Comparison of ENCODE assay signal across 1 cellular context in genomic region chr2:202634556-202635440, GRCh38.
TF ChIP-seq lines count a peak whose summit lies in the region.

Gene FAM117B (plus strand): TSS chr2:202634969. CDS start chr2:202635188, 219 bp downstream.

TF ChIP-seq in HepG2, 621 proteins besides CTCF, POLR2A, EP300 and RAD21 (continued from another document and continues in another):
- peak; percentile 76 for TF ChIP-seq ZNF317 (CRISPR knock-in tag; IDR thresholded peaks at IDR 0.05)
- TF ChIP-seq BCL6 (CRISPR knock-in tag; IDR thresholded peaks at IDR 0.05) = 0 out of 2 replicates have a peak, but pooled peaks have one; percentile 21
- peak; percentile 91; the same call in 1 of the 2 replicates for TF ChIP-seq GLI4 (CRISPR knock-in tag; IDR thresholded peaks at IDR 0.05; ENCODE audit: borderline replicate concordance)
- no peak for TF ChIP-seq PHB2 (IDR thresholded peaks at IDR 0.05; ENCODE audit: partially characterized antibody)
- TF ChIP-seq NFKB2 (CRISPR knock-in tag; IDR thresholded peaks at IDR 0.05; ENCODE audit: borderline replicate concordance) = peak; percentile 91; the same call in 1 of the 2 replicates
- TF ChIP-seq ZNF644 (CRISPR knock-in tag; IDR thresholded peaks at IDR 0.05; ENCODE audit: low read depth) = no peak
- TF ChIP-seq ISX (CRISPR knock-in tag; conservative IDR thresholded peaks at IDR 0.05) = no peak
- no peak for TF ChIP-seq PRPF4 (IDR thresholded peaks at IDR 0.05; ENCODE audit: low read depth, low read length, poor library complexity, severe bottlenecking)
- TF ChIP-seq ZNF576 (CRISPR knock-in tag; IDR thresholded peaks at IDR 0.05) = no peak; the same call in none of the 2 replicates
- TF ChIP-seq GTF3A (CRISPR knock-in tag; conservative IDR thresholded peaks at IDR 0.05) = no peak
- TF ChIP-seq, protein P1, sequence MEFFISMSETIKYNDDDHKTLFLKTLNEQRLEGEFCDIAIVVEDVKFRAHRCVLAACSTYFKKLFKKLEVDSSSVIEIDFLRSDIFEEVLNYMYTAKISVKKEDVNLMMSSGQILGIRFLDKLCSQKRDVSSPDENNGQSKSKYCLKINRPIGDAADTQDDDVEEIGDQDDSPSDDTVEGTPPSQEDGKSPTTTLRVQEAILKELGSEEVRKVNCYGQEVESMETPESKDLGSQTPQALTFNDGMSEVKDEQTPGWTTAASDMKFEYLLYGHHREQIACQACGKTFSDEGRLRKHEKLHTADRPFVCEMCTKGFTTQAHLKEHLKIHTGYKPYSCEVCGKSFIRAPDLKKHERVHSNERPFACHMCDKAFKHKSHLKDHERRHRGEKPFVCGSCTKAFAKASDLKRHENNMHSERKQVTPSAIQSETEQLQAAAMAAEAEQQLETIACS (CRISPR knock-in tag; IDR thresholded peaks at IDR 0.05) = peak; percentile 89
- peak; percentile 99 for TF ChIP-seq ZMYM2 (CRISPR knock-in tag; IDR thresholded peaks at IDR 0.05)
- peak; percentile 85 for TF ChIP-seq ZIK1 (CRISPR knock-in tag; IDR thresholded peaks at IDR 0.05; ENCODE audit: borderline replicate concordance, low read depth)
- TF ChIP-seq MAF1 (CRISPR knock-in tag; IDR thresholded peaks at IDR 0.05; ENCODE audit: borderline replicate concordance) = no peak
- TF ChIP-seq, protein P2, sequence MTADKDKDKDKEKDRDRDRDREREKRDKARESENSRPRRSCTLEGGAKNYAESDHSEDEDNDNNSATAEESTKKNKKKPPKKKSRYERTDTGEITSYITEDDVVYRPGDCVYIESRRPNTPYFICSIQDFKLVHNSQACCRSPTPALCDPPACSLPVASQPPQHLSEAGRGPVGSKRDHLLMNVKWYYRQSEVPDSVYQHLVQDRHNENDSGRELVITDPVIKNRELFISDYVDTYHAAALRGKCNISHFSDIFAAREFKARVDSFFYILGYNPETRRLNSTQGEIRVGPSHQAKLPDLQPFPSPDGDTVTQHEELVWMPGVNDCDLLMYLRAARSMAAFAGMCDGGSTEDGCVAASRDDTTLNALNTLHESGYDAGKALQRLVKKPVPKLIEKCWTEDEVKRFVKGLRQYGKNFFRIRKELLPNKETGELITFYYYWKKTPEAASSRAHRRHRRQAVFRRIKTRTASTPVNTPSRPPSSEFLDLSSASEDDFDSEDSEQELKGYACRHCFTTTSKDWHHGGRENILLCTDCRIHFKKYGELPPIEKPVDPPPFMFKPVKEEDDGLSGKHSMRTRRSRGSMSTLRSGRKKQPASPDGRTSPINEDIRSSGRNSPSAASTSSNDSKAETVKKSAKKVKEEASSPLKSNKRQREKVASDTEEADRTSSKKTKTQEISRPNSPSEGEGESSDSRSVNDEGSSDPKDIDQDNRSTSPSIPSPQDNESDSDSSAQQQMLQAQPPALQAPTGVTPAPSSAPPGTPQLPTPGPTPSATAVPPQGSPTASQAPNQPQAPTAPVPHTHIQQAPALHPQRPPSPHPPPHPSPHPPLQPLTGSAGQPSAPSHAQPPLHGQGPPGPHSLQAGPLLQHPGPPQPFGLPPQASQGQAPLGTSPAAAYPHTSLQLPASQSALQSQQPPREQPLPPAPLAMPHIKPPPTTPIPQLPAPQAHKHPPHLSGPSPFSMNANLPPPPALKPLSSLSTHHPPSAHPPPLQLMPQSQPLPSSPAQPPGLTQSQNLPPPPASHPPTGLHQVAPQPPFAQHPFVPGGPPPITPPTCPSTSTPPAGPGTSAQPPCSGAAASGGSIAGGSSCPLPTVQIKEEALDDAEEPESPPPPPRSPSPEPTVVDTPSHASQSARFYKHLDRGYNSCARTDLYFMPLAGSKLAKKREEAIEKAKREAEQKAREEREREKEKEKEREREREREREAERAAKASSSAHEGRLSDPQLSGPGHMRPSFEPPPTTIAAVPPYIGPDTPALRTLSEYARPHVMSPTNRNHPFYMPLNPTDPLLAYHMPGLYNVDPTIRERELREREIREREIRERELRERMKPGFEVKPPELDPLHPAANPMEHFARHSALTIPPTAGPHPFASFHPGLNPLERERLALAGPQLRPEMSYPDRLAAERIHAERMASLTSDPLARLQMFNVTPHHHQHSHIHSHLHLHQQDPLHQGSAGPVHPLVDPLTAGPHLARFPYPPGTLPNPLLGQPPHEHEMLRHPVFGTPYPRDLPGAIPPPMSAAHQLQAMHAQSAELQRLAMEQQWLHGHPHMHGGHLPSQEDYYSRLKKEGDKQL (CRISPR knock-in tag; IDR thresholded peaks at IDR 0.05; ENCODE audit: low read depth) = no peak
- TF ChIP-seq YY1 (IDR thresholded peaks at IDR 0.05; ENCODE audit: insufficient read depth, insufficient replicate concordance, low read depth, low read length) = peak; percentile 74
- TF ChIP-seq MATR3 (CRISPR knock-in tag; IDR thresholded peaks at IDR 0.05) = 0 out of 2 replicates have a peak, but pooled peaks have one; percentile 63
- peak; percentile 97 for TF ChIP-seq FOXC1 (CRISPR knock-in tag; IDR thresholded peaks at IDR 0.05; ENCODE audit: borderline replicate concordance)
- peak; percentile 74; the same call in 1 of the 2 replicates for TF ChIP-seq RFXANK (CRISPR knock-in tag; IDR thresholded peaks at IDR 0.05)
- TF ChIP-seq SIX4 (CRISPR knock-in tag; IDR thresholded peaks at IDR 0.05) = no peak; the same call in 1 of the 2 replicates
- peak; percentile 47; the same call in 1 of the 2 replicates for TF ChIP-seq RXRB (CRISPR knock-in tag; IDR thresholded peaks at IDR 0.05; ENCODE audit: borderline replicate concordance)
- TF ChIP-seq, protein P3, sequence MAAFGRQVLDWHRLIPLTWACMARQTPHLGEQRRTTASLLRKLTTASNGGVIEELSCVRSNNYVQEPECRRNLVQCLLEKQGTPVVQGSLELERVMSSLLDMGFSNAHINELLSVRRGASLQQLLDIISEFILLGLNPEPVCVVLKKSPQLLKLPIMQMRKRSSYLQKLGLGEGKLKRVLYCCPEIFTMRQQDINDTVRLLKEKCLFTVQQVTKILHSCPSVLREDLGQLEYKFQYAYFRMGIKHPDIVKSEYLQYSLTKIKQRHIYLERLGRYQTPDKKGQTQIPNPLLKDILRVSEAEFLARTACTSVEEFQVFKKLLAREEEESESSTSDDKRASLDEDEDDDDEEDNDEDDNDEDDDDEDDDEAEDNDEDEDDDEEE (CRISPR knock-in tag; IDR thresholded peaks at IDR 0.05) = peak; percentile 90
- TF ChIP-seq SP2 (CRISPR knock-in tag; IDR thresholded peaks at IDR 0.05) = peak; percentile 91
- TF ChIP-seq XRCC5 (optimal IDR thresholded peaks at IDR 0.05; ENCODE audit: low read length) = peak; percentile 79
- TF ChIP-seq, protein P4, sequence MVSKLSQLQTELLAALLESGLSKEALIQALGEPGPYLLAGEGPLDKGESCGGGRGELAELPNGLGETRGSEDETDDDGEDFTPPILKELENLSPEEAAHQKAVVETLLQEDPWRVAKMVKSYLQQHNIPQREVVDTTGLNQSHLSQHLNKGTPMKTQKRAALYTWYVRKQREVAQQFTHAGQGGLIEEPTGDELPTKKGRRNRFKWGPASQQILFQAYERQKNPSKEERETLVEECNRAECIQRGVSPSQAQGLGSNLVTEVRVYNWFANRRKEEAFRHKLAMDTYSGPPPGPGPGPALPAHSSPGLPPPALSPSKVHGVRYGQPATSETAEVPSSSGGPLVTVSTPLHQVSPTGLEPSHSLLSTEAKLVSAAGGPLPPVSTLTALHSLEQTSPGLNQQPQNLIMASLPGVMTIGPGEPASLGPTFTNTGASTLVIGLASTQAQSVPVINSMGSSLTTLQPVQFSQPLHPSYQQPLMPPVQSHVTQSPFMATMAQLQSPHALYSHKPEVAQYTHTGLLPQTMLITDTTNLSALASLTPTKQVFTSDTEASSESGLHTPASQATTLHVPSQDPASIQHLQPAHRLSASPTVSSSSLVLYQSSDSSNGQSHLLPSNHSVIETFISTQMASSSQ (IDR thresholded peaks at IDR 0.05; ENCODE audit: low read depth) = peak; percentile 28; the same call in 1 of the 2 replicates
- TF ChIP-seq, protein P4 (CRISPR knock-in tag; IDR thresholded peaks at IDR 0.05; ENCODE audit: borderline replicate concordance) = peak; percentile 46; the same call in 1 of the 2 replicates
- peak; percentile 12; the same call in 1 of the 2 replicates for TF ChIP-seq ZNF253 (CRISPR knock-in tag; IDR thresholded peaks at IDR 0.05; ENCODE audit: borderline replicate concordance)
- TF ChIP-seq, protein P5, sequence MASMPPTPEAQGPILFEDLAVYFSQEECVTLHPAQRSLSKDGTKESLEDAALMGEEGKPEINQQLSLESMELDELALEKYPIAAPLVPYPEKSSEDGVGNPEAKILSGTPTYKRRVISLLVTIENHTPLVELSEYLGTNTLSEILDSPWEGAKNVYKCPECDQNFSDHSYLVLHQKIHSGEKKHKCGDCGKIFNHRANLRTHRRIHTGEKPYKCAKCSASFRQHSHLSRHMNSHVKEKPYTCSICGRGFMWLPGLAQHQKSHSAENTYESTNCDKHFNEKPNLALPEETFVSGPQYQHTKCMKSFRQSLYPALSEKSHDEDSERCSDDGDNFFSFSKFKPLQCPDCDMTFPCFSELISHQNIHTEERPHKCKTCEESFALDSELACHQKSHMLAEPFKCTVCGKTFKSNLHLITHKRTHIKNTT (CRISPR knock-in tag; IDR thresholded peaks at IDR 0.05) = no peak
- peak; percentile 77; the same call in 1 of the 2 replicates for TF ChIP-seq ZNF124 (CRISPR knock-in tag; IDR thresholded peaks at IDR 0.05)
- TF ChIP-seq SAP130 (CRISPR knock-in tag; IDR thresholded peaks at IDR 0.05; ENCODE audit: low read depth) = peak; percentile 92
- no peak for TF ChIP-seq MEIS2 (CRISPR knock-in tag; IDR thresholded peaks at IDR 0.05)
- peak; percentile 93 for TF ChIP-seq PATZ1 (CRISPR knock-in tag; IDR thresholded peaks at IDR 0.05)
- TF ChIP-seq ZNF841 (CRISPR knock-in tag; IDR thresholded peaks at IDR 0.05; ENCODE audit: borderline replicate concordance) = no peak
- no peak for TF ChIP-seq PAX8 (CRISPR knock-in tag; IDR thresholded peaks at IDR 0.05; ENCODE audit: borderline replicate concordance)
- TF ChIP-seq TFE3 (CRISPR knock-in tag; IDR thresholded peaks at IDR 0.05) = no peak
- peak; percentile 71; the same call in 1 of the 2 replicates for TF ChIP-seq ZNF724P (CRISPR knock-in tag; IDR thresholded peaks at IDR 0.05; ENCODE audit: borderline replicate concordance)
- peak; percentile 84; the same call in 1 of the 2 replicates for TF ChIP-seq CBX5 (CRISPR knock-in tag; IDR thresholded peaks at IDR 0.05; ENCODE audit: borderline replicate concordance)
- TF ChIP-seq SAFB2 (CRISPR knock-in tag; IDR thresholded peaks at IDR 0.05; ENCODE audit: borderline replicate concordance, low read depth) = no peak; the same call in 1 of the 2 replicates
- TF ChIP-seq, protein P6, sequence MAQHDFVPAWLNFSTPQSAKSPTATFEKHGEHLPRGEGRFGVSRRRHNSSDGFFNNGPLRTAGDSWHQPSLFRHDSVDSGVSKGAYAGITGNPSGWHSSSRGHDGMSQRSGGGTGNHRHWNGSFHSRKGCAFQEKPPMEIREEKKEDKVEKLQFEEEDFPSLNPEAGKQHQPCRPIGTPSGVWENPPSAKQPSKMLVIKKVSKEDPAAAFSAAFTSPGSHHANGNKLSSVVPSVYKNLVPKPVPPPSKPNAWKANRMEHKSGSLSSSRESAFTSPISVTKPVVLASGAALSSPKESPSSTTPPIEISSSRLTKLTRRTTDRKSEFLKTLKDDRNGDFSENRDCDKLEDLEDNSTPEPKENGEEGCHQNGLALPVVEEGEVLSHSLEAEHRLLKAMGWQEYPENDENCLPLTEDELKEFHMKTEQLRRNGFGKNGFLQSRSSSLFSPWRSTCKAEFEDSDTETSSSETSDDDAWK (CRISPR knock-in tag; IDR thresholded peaks at IDR 0.05) = no peak
- TF ChIP-seq GATA4 (IDR thresholded peaks at IDR 0.05; ENCODE audit: borderline replicate concordance, low read depth) = no peak; the same call in 1 of the 2 replicates
